Comparison of ENCODE assay signal across 14 cellular contexts in the genomic region with DNA sequence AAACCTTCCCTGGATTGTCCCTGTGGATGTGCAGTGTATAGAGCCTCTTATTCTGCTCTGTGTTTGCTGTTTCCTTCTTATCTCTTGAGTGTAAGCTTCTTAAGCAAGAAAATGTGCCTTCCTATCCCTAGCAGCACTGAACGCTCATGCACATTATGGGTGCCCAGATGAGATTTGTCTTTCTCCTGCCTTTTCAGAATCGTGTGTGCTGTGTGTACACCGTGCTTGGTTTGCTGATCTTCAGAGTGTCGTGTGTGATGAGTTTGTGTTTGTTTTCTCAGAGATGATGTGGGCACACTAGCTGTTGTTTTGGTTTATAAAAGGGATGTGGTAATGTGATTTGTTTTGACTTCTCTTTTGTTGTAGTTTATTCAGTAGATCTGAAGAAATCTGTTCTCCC. TPM values are rescaled to one million over a fixed set of nuclear protein-coding genes. Genes with fewer than 3 reads are reported as not detected.
DNase-seq lines count a peak whose midpoint lies in the region; ATAC-seq, FAIRE-seq and TF ChIP-seq lines count a peak whose summit lies in the region.
"Had no signal": no experiment of that assay in that cellular context is flagged by ENCODE, and none has a peak within 500 bp of the region (broad histone marks: within the 10 kb centered on the region; RNA-seq: fewer than 3 reads in every experiment).

No MANE protein-coding gene starts in this region.

- TF ChIP-seq CTCF in GM12878 (IDR thresholded peaks at IDR 0.05 in 2 of 3, conservative IDR thresholded peaks at IDR 0.05 in 1 of 3; ENCODE audit: control insufficient read depth in 2 of 3, extremely low read depth in 1 of 3, insufficient read depth in 1 of 3, low read depth in 3 of 3, low read length in 3 of 3) (no peak), nephron progenitor cell (IDR thresholded peaks at IDR 0.05) (no peak)

- H3K27ac Mint-ChIP-seq in CD4-positive, CD25-positive, alpha-beta regulatory T cell = peak overlapping the region; percentile 21 to 62 (median 57)
- H3K27ac Mint-ChIP-seq in nephron progenitor cell = peak overlapping the region; percentile 2

- H3K36me3 ChIP-seq in CD4-positive, CD25-positive, alpha-beta regulatory T cell (ENCODE audit: control insufficient read depth, insufficient read depth, low read length) = no peaks in the 10 kb centered on the region
- H3K36me3 ChIP-seq in GM12878 (ENCODE audit: control insufficient read depth in 2 of 2, insufficient read depth in 2 of 2, low read length in 1 of 2) = no peaks in the 10 kb centered on the region

- no peaks in the 10 kb centered on the region for H3K79me2 ChIP-seq in GM12878 (ENCODE audit: control insufficient read depth, insufficient read depth, low read length)

- H2AFZ ChIP-seq in GM12878 (ENCODE audit: control insufficient read depth, low read depth, low read length) = no peak overlapping the region

- in situ Hi-C loops in GM12878 (cut with MboI) = no loop called here

- TF ChIP-seq POLR2A in GM12878 (IDR thresholded peaks at IDR 0.05; ENCODE audit: low read depth, low read length) = no peak

- no peaks in the 10 kb centered on the region for H3K36me3 Mint-ChIP-seq in CD4-positive, CD25-positive, alpha-beta regulatory T cell
- H3K36me3 Mint-ChIP-seq in nephron progenitor cell (ENCODE audit: low read depth) = peaks cover 11% of the 10 kb centered on the region

- H3K4me2 ChIP-seq in GM12878 (ENCODE audit: control insufficient read depth, insufficient read depth) = no peak overlapping the region

- H3K9ac ChIP-seq in GM12878 (ENCODE audit: control insufficient read depth, insufficient read depth, low read length) = no peak overlapping the region

- no peak overlapping the region for H3K27ac ChIP-seq in CD4-positive, CD25-positive, alpha-beta regulatory T cell (ENCODE audit: insufficient read depth, low read length, poor library complexity, severe bottlenecking)
- H3K27ac ChIP-seq in GM12878 (ENCODE audit: control insufficient read depth, insufficient read depth) = no peak overlapping the region
- H3K27ac ChIP-seq: psoas muscle had no signal

- no peak for FAIRE-seq in GM12878 (lab: Jason Lieb, UNC)
- FAIRE-seq: GM12891, kidney had no signal

- DNase-seq in CD4-positive, CD25-positive, alpha-beta regulatory T cell = peak in 2 of 3 donors; percentile 55 to 64
- DNase-seq in NCI-H82 (lab: John Stamatoyannopoulos, UW) (peak; percentile 70), GM12878 (ENCODE audit: low read depth, low spot score) (no peak), nephron progenitor cell (no peak), nucleus accumbens (lab: John Stamatoyannopoulos, UW) (no peak)
- DNase-seq: caudate nucleus, glutamatergic neuron, kidney, psoas muscle had no signal

- WGBS in GM12878 (ENCODE audit: insufficient coverage, insufficient replicate concordance, low lambda C conversion rate, missing lambda C conversion rate) = 36% methylated on average over 4 of the region's 4 CpGs

- peaks cover 10% of the 10 kb centered on the region for H3K4me1 ChIP-seq in CD4-positive, CD25-positive, alpha-beta regulatory T cell (ENCODE audit: control insufficient read depth, insufficient read depth, low read length, poor library complexity, severe bottlenecking)
- no peaks in the 10 kb centered on the region for H3K4me1 ChIP-seq in GM12878 (ENCODE audit: control insufficient read depth, insufficient read depth, low read length)

- RAD21 ChIA-PET in GM12878 (lab: Charles Lee; ENCODE audit: unreplicated experiment) = no interaction called here

- SMC1A ChIA-PET in GM12878 (lab: Charles Lee; ENCODE audit: uncharacterized antibody, unreplicated experiment) = no interaction called here

- ATAC-seq in CD4-positive, CD25-positive, alpha-beta regulatory T cell (ENCODE audit: low read depth in 2 of 2) = peak; percentile 75 to 86
- peak; percentile 23; the same call in 1 of the 3 replicates for ATAC-seq in GM12878
- no peak for ATAC-seq in HG03342 (IDR thresholded peaks at IDR 0.05; ENCODE audit: unreplicated experiment)
- no peak for ATAC-seq in GM21360 (IDR thresholded peaks at IDR 0.05; ENCODE audit: unreplicated experiment)
- ATAC-seq in GM19455 (IDR thresholded peaks at IDR 0.05; ENCODE audit: unreplicated experiment) = no peak

- no peak for TF ChIP-seq RAD21 in GM12878 (IDR thresholded peaks at IDR 0.05; ENCODE audit: insufficient read depth, low read depth, low read length)

- H3K4me3 Mint-ChIP-seq in CD4-positive, CD25-positive, alpha-beta regulatory T cell = peak overlapping the region; percentile 5 to 64 (median 34)
- H3K4me3 Mint-ChIP-seq in nephron progenitor cell = no peak overlapping the region

- no peaks in the 10 kb centered on the region for H3K9me3 Mint-ChIP-seq in CD4-positive, CD25-positive, alpha-beta regulatory T cell
- no peaks in the 10 kb centered on the region for H3K9me3 Mint-ChIP-seq in nephron progenitor cell

- peaks cover 4 to 28% (median 10%) of the 10 kb centered on the region in 4 donors for H3K4me1 Mint-ChIP-seq in CD4-positive, CD25-positive, alpha-beta regulatory T cell
- H3K4me1 Mint-ChIP-seq in nephron progenitor cell = peaks cover 41% of the 10 kb centered on the region

- no peaks in the 10 kb centered on the region for H3K27me3 ChIP-seq in CD4-positive, CD25-positive, alpha-beta regulatory T cell (ENCODE audit: control insufficient read depth, insufficient read depth, low read length)
- no peaks in the 10 kb centered on the region; a peak in 1 of 4 replicates for H3K27me3 ChIP-seq in GM12878 (replicated peaks in 1 of 2; ENCODE audit: control insufficient read depth in 2 of 2, insufficient read depth in 2 of 2, low read length in 1 of 2)

- intact Hi-C loops in GM12878 (cut with micrococcal nuclease; ENCODE audit: unreplicated experiment) = no loop called here

- POLR2A ChIA-PET in GM12878 (lab: Charles Lee) = no interaction called here

- no peaks in the 10 kb centered on the region for H4K20me1 ChIP-seq in GM12878 (ENCODE audit: control insufficient read depth, insufficient read depth)

- H3K4me3 ChIP-seq in CD4-positive, CD25-positive, alpha-beta regulatory T cell (ENCODE audit: low read depth, low read length) = peak overlapping the region; percentile 54
- H3K4me3 ChIP-seq in GM12878 = no peak overlapping the region
- H3K4me3 ChIP-seq: psoas muscle had no signal

- no peaks in the 10 kb centered on the region for H3K9me3 ChIP-seq in CD4-positive, CD25-positive, alpha-beta regulatory T cell (ENCODE audit: control insufficient read depth in 2 of 2, low read length in 2 of 2)
- no peaks in the 10 kb centered on the region for H3K9me3 ChIP-seq in GM12878 (replicated peaks; ENCODE audit: control insufficient read depth, insufficient read depth, low read length)
- H3K9me3 ChIP-seq: psoas muscle had no signal

- CTCF ChIA-PET in GM12878 (lab: Yijun Ruan, JAX) = interaction anchor here (0.7 kb wide), 1 partner anchor 35 kb away, joined by 3 read pairs; no protein-coding TSS in a partner anchor

- peaks cover 5% of the 10 kb centered on the region for H3K27me3 Mint-ChIP-seq in CD4-positive, CD25-positive, alpha-beta regulatory T cell
- H3K27me3 Mint-ChIP-seq in nephron progenitor cell (ENCODE audit: low read depth, poor library complexity) = no peaks in the 10 kb centered on the region

- no TSS peak for BruUV-seq in GM12878 (replicated peaks; lab: Mats Ljungman, UMichigan)

- TF ChIP-seq EP300 in GM12878 (IDR thresholded peaks at IDR 0.05; ENCODE audit: borderline replicate concordance in 1 of 2, control insufficient read depth in 1 of 2, low read depth in 2 of 2, low read length in 2 of 2) = no peak

TF ChIP-seq in GM12878, 131 proteins besides CTCF, POLR2A, EP300 and RAD21 (continues in another document):
- no peak for TF ChIP-seq IKZF1 (conservative IDR thresholded peaks at IDR 0.05)

RNA-seq across cellular contexts. Expression of a gene that starts 19.8 kb away (rescaled TPM):
- 26.8 TPM for total RNA-seq in CD4-positive, CD25-positive, alpha-beta regulatory T cell
- polyA plus RNA-seq in CD4-positive, CD25-positive, alpha-beta regulatory T cell = 100 to 1,000 TPM in 1 of 4 donors, 10 to 100 TPM in 3; 71.5 to 118 (median 97.6) TPM
- not detected in 2 replicates for total RNA-seq in GM12878 (2013; cell fraction: nucleolus; rRNA removed)
- total RNA-seq in GM12878 (2014; rRNA removed) (not detected in 2 replicates), GM12878 (2014; rRNA removed; fragmentation: Illumina TruSeq; extraction: Trizol) (not detected in 2 replicates), GM12878 (2021) (not detected in 2 replicates)
- not detected for polyA plus RNA-seq in GM12878 (2011; ENCODE audit: low read depth)
- polyA plus RNA-seq in GM12878 (2011; rRNA removed) (0.07 and 0.26 TPM in 2 replicates), GM12878 (2014; fragmentation: Illumina TruSeq; extraction: Trizol) (not detected in 2 replicates), GM12878 (2014; fragmentation: Nextera tagmentation; extraction: Ambion mirVana) (under 1 TPM in 1 of 2 experiments, not detected in 1; 0.05 TPM), GM12878 (2014; rRNA removed) (not detected in 2 replicates), GM12878 (2016; fragmentation: Nextera tagmentation; extraction: Ambion mirVana) (not detected)
- polyA plus RNA-seq in GM12878 (2011; cell fraction: cytosol; rRNA removed) = 0.03 and 11.4 TPM in 2 replicates
- 0.12 and 0.15 TPM in 2 replicates for polyA plus RNA-seq in GM12878 (2011; cell fraction: nucleus; rRNA removed)
- polyA plus RNA-seq in GM12878 (2012) = 0.17 TPM in 1 of 2 replicates, not detected in the other
- polyA minus RNA-seq in GM12878 (2011; rRNA and poly(A)+ RNA removed) = 0.29 TPM in 1 of 2 replicates, not detected in the other
- polyA minus RNA-seq in GM12878 (2011; cell fraction: cytosol; rRNA and poly(A)+ RNA removed) = not detected in 2 replicates
- polyA minus RNA-seq in GM12878 (2011; cell fraction: nucleus; rRNA and poly(A)+ RNA removed) = not detected in 2 replicates
- polyA plus RNA-seq: BJ had no signal

Comparison
In these comparisons a context has a peak if more than half of its experiments do, and no peak if none do; other contexts are left out.
1. ATAC-seq: peak in CD4-positive, CD25-positive, alpha-beta regulatory T cell (2 of 2) and GM12878 (single experiment); none in HG03342 (single experiment), GM21360 (single experiment) and GM19455 (single experiment).
2. DNase-seq: peak in CD4-positive, CD25-positive, alpha-beta regulatory T cell (2 of 3) and NCI-H82 (single experiment); none in GM12878 (single experiment), nephron progenitor cell (single experiment) and nucleus accumbens (0 of 56).
3. RNA of a gene that starts 19.8 kb away (total RNA-seq): 26.8 TPM in CD4-positive, CD25-positive, alpha-beta regulatory T cell (single experiment); not detected in GM12878; every median in the first group is over 10 times any median in the second.